Comparison of ENCODE assay signal across 7 cellular contexts in the genomic region with DNA sequence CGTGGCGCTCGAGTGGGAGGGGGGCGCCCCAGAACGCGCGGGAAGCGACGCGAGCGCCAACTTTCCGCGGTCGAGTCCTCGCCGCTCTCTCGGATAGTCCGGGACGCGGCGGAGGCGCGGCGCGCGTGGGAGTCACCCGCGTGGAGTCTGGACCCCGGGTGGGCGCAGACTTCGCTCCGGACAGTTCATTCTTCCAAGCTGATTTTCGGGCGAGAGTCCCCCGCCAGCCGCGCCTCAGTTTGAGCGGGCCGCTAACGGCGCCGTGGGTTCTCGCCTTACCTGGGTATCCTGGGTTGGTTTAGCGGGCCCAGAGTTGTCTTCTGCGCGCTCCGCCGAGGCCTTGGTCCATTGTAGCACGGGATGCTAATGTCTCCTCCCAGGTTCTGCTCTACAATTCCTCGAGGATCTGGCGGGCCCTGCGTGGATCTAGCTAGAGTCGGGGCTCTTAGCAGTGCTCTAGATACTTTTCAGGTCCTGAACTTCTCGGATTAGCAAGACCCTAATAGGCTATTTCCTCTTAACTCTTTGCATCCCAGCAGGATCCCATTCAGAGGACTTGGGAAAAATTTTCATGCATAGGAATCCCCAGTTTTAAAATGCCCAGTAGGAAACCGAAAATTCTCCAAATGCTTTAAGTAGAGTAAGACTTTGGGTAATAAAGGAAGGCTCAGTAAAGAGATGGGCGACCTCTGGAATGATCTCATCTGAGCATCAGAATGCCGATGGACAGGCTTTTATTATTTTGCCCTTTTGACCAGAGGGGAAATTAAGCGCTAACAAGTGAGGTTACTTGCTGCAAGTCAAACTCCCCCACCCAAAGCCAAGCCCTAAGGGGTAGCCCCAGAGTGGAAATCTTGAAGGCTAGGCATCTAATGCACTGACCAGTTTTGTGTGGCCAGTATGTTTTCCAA. TPM values are rescaled to one million over a fixed set of nuclear protein-coding genes. Genes with fewer than 3 reads are reported as not detected.
DNase-seq lines count a peak whose midpoint lies in the region; ATAC-seq, FAIRE-seq and TF ChIP-seq lines count a peak whose summit lies in the region.

No MANE protein-coding gene starts in this region.

- H3K27me3 ChIP-seq in H7 (ENCODE audit: control insufficient read depth, insufficient read depth, low read length) (no peaks in the 10 kb centered on the region), SU-DHL-6 (ENCODE audit: low read length) (no peaks in the 10 kb centered on the region), right lobe of liver (peaks cover 0 to 34% of the 10 kb centered on the region in 2 donors)

- H3K9me2 ChIP-seq in SU-DHL-6 (replicated peaks; ENCODE audit: insufficient read depth, low read length), result no peaks in the 10 kb centered on the region

- peak overlapping the region; percentile 80 for H3K4me2 ChIP-seq in SU-DHL-6 (ENCODE audit: low read depth, low read length, poor library complexity, severe bottlenecking)

- H3K27ac ChIP-seq in SU-DHL-6 (ENCODE audit: low read depth, low read length), result no peak overlapping the region
- H3K27ac ChIP-seq in coronary artery, result peak overlapping the region; percentile 91 to 93
- H3K27ac ChIP-seq in right lobe of liver, result no peak overlapping the region

- H3F3A ChIP-seq in SU-DHL-6 (ENCODE audit: insufficient read depth), result peaks cover 20% of the 10 kb centered on the region

- H3K36me3 ChIP-seq in H7 (replicated peaks; ENCODE audit: control insufficient read depth, insufficient read depth, low read length) (no peaks in the 10 kb centered on the region), SU-DHL-6 (ENCODE audit: low read length) (no peaks in the 10 kb centered on the region), right lobe of liver (no peaks in the 10 kb centered on the region)

- intact Hi-C loops in right lobe of liver (cut with DNase I), result no loop called here

- 6% methylated on average over 21 of the region's 58 CpGs for WGBS in right lobe of liver (ENCODE audit: insufficient coverage, low coverage, low lambda C conversion rate, missing lambda C conversion rate)

- H2AFZ ChIP-seq in SU-DHL-6 (ENCODE audit: low read depth, low read length, severe bottlenecking), result peak overlapping the region; percentile 90

- H3K4me3 Mint-ChIP-seq in stimulated activated naive CD8-positive, alpha-beta T cell treated with anti-CD3 and anti-CD28 coated beads, Interleukin-15, amount 100 ng/mL, for 72 hours, result peak overlapping the region; percentile 68 to 77

- peaks cover 68% of the 10 kb centered on the region for H3K27me3 Mint-ChIP-seq in stimulated activated naive CD8-positive, alpha-beta T cell treated with anti-CD3 and anti-CD28 coated beads, Interleukin-15, amount 100 ng/mL, for 72 hours

- H3K9me3 ChIP-seq in SU-DHL-6 (ENCODE audit: insufficient read depth, low read length) (no peaks in the 10 kb centered on the region), right lobe of liver (no peaks in the 10 kb centered on the region)

- TF ChIP-seq POLR2A in right lobe of liver (IDR thresholded peaks at IDR 0.05), result no peak
- TF ChIP-seq POLR2A in GM12892 (IDR thresholded peaks at IDR 0.05; ENCODE audit: low read depth, low read length), result no peak

- H3K79me2 ChIP-seq in SU-DHL-6 (ENCODE audit: insufficient read depth, low read length), result peaks cover 38% of the 10 kb centered on the region

- H3K4me3 ChIP-seq in H7 (ENCODE audit: insufficient read depth, low read depth, low read length) (peak overlapping the region; percentile 84), SU-DHL-6 (ENCODE audit: insufficient read depth, low read length, poor library complexity, severe bottlenecking) (peak overlapping the region; percentile 83), coronary artery (peak overlapping the region; percentile 84), right lobe of liver (peak overlapping the region in 2 of 3 donors; percentile 33 to 47)

- no peak for TF ChIP-seq CTCF in SU-DHL-6 (IDR thresholded peaks at IDR 0.05; ENCODE audit: insufficient read depth, low read length, poor library complexity, severe bottlenecking)
- TF ChIP-seq CTCF in coronary artery (IDR thresholded peaks at IDR 0.05), result no peak
- no peak for TF ChIP-seq CTCF in right lobe of liver (IDR thresholded peaks at IDR 0.05)

- H3K9ac ChIP-seq in SU-DHL-6 (ENCODE audit: low read length), result peak overlapping the region; percentile 82

- H3K27ac Mint-ChIP-seq in stimulated activated naive CD8-positive, alpha-beta T cell treated with anti-CD3 and anti-CD28 coated beads, Interleukin-15, amount 100 ng/mL, for 72 hours, result no peak overlapping the region

- peaks cover 16% of the 10 kb centered on the region for H3K4me1 Mint-ChIP-seq in stimulated activated naive CD8-positive, alpha-beta T cell treated with anti-CD3 and anti-CD28 coated beads, Interleukin-15, amount 100 ng/mL, for 72 hours

- ATAC-seq in right lobe of liver (peak; percentile 60 to 66 (median 63)), GM19351 (IDR thresholded peaks at IDR 0.05; ENCODE audit: unreplicated experiment) (no peak)
- ATAC-seq in stimulated activated naive CD8-positive, alpha-beta T cell treated with anti-CD3 and anti-CD28 coated beads, Interleukin-15, amount 100 ng/mL, for 72 hours, result peak; percentile 29

- no peak for FAIRE-seq in GM12892 (lab: Jason Lieb, UNC)

- H3K9me3 Mint-ChIP-seq in stimulated activated naive CD8-positive, alpha-beta T cell treated with anti-CD3 and anti-CD28 coated beads, Interleukin-15, amount 100 ng/mL, for 72 hours, result no peaks in the 10 kb centered on the region

- H3K4me1 ChIP-seq in right lobe of liver, result peaks cover 0 to 15% (median 0%) of the 10 kb centered on the region in 4 donors

- DNase-seq in H7, result peak; percentile 75
- no peak for DNase-seq in coronary artery (ENCODE audit: low spot score)
- DNase-seq in right lobe of liver, result peak in 1 of 3 donors; percentile 35
- DNase-seq in stimulated activated naive CD8-positive, alpha-beta T cell treated with anti-CD3 and anti-CD28 coated beads, Interleukin-15, amount 100 ng/mL, for 72 hours, result peak; percentile 8 to 17
- DNase-seq in GM12892 (ENCODE audit: insufficient read length), result no peak

- H4K20me1 ChIP-seq in SU-DHL-6 (ENCODE audit: low read depth, low read length), result no peaks in the 10 kb centered on the region

RNA-seq across cellular contexts. Expression of gene GJC1, which starts 0.5 kb away (rescaled TPM):
- 23.1 and 32.7 TPM in 2 replicates for total RNA-seq in H7 (2014; rRNA removed; shearing (Covaris generic))
- under 1 TPM; 0.18 to 0.84 (median 0.33) TPM for total RNA-seq in right lobe of liver
- 1.8 TPM for polyA plus RNA-seq in GM12892 (2012; ENCODE audit: missing spikeins)

RNA-seq across cellular contexts. Expression of gene HIGD1B, which starts 17.1 kb away (rescaled TPM):
- total RNA-seq in H7 (2014; rRNA removed; shearing (Covaris generic)), result not detected in 2 replicates
- not detected for total RNA-seq in right lobe of liver
- polyA plus RNA-seq in GM12892 (2012; ENCODE audit: missing spikeins), result not detected

Comparison
In these comparisons a context has a peak if more than half of its experiments do, and no peak if none do; other contexts are left out.
1. DNase-seq: peak in H7 (single experiment) and stimulated activated naive CD8-positive, alpha-beta T cell treated with anti-CD3 and anti-CD28 coated beads, Interleukin-15, amount 100 ng/mL, for 72 hours (2 of 2); none in coronary artery (single experiment) and GM12892 (single experiment).
2. H3K27ac ChIP-seq: peak in coronary artery (2 of 2); none in SU-DHL-6 (single experiment) and right lobe of liver (0 of 3).
3. RNA of gene GJC1, which starts 0.5 kb away (total RNA-seq): 23.1 to 32.7 TPM in H7; 0.18 to 0.84 TPM in right lobe of liver; every median in the first group is over 10 times any median in the second.
4. Peak in every context shown above with its lines, with median percentiles within 50 percentile points of each other: H3K4me3 ChIP-seq.